11 cellular contexts compared by ENCODE assay signal in genomic region chrX:96407043-96407442, GRCh38.
A peak's percentile ranks its signal among the peaks of the same experiment; 100 is the strongest.
DNase-seq lines count a peak whose midpoint lies in the region; ATAC-seq and TF ChIP-seq lines count a peak whose summit lies in the region.
"Had no signal": no experiment of that assay in that cellular context is flagged by ENCODE, and none has a peak within 500 bp of the region (broad histone marks: within the 10 kb centered on the region; RNA-seq: fewer than 3 reads in every experiment).

No MANE protein-coding gene starts in this region.

- H3K4me3 Mint-ChIP-seq in GM23338 = no peak overlapping the region
- no peak overlapping the region for H3K4me3 Mint-ChIP-seq in activated CD4-positive, alpha-beta memory T cell treated with anti-CD3 and anti-CD28 coated beads, Interleukin-2, amount 10 ng/mL, durations not matched to agents 7 days and 5 days
- H3K4me3 Mint-ChIP-seq in stimulated activated memory B cell treated with anti-CD40 and anti-IgM and Interleukin-4, amounts not matched to agents 10 μg/mL and 1 μg/mL and 100 μg/mL, for 72 hours = no peak overlapping the region
- H3K4me3 Mint-ChIP-seq: activated CD4-positive, alpha-beta memory T cell treated with anti-CD3 and anti-CD28 coated beads for 36 hours; neural crest cell had no signal

- H3K9me3 Mint-ChIP-seq in GM23338 = no peaks in the 10 kb centered on the region; the same call in 2 of the 3 replicates
- H3K9me3 Mint-ChIP-seq in activated CD4-positive, alpha-beta memory T cell treated with anti-CD3 and anti-CD28 coated beads, Interleukin-2, amount 10 ng/mL, durations not matched to agents 7 days and 5 days = no peaks in the 10 kb centered on the region
- H3K9me3 Mint-ChIP-seq in stimulated activated memory B cell treated with anti-CD40 and anti-IgM and Interleukin-4, amounts not matched to agents 10 μg/mL and 1 μg/mL and 100 μg/mL, for 72 hours = no peaks in the 10 kb centered on the region
- H3K9me3 Mint-ChIP-seq: activated CD4-positive, alpha-beta memory T cell treated with anti-CD3 and anti-CD28 coated beads for 36 hours had no signal

- H3K4me3 ChIP-seq in GM23338 = no peak overlapping the region
- peak overlapping the region; percentile 47 for H3K4me3 ChIP-seq in adipocyte (ENCODE audit: low read length)
- H3K4me3 ChIP-seq in subcutaneous abdominal adipose tissue (ENCODE audit: low read depth in 1 of 5, low read length in 5 of 5) = no peak overlapping the region
- no peak overlapping the region for H3K4me3 ChIP-seq in MM.1S (ENCODE audit: low read length)

- H3K4me1 ChIP-seq in GM23338 (ENCODE audit: insufficient read depth) (peaks cover 14% of the 10 kb centered on the region), adipocyte (ENCODE audit: control insufficient read depth, insufficient read depth, low read length) (peaks cover 11% of the 10 kb centered on the region), subcutaneous abdominal adipose tissue (ENCODE audit: control insufficient read depth in 5 of 5, insufficient read depth in 5 of 5, low read length in 5 of 5) (peaks cover 0 to 10% (median 7%) of the 10 kb centered on the region in 5 donors), MM.1S (ENCODE audit: low read length) (no peaks in the 10 kb centered on the region)

- H3K27me3 ChIP-seq in GM23338 (ENCODE audit: insufficient read depth) = no peaks in the 10 kb centered on the region
- H3K27me3 ChIP-seq in adipocyte (replicated peaks; ENCODE audit: control insufficient read depth, insufficient read depth, low read length) = peaks cover 26% of the 10 kb centered on the region
- H3K27me3 ChIP-seq in subcutaneous abdominal adipose tissue (ENCODE audit: control insufficient read depth in 5 of 5, insufficient read depth in 4 of 5, low read length in 5 of 5) = no peaks in the 10 kb centered on the region
- H3K27me3 ChIP-seq in MM.1S (replicated peaks; ENCODE audit: insufficient read depth, low read length) = no peaks in the 10 kb centered on the region

- no peaks in the 10 kb centered on the region for H3K36me3 ChIP-seq in GM23338 (ENCODE audit: insufficient read depth)
- H3K36me3 ChIP-seq in adipocyte (ENCODE audit: control insufficient read depth, insufficient read depth, low read length, severe bottlenecking) = no peaks in the 10 kb centered on the region
- no peaks in the 10 kb centered on the region for H3K36me3 ChIP-seq in subcutaneous abdominal adipose tissue (ENCODE audit: control insufficient read depth in 5 of 5, insufficient read depth in 5 of 5, low read length in 5 of 5)
- H3K36me3 ChIP-seq in MM.1S (replicated peaks; ENCODE audit: insufficient read depth, low read length) = no peaks in the 10 kb centered on the region

- H3K9ac ChIP-seq in adipocyte (ENCODE audit: low read length) = peak overlapping the region; percentile 51
- H3K9ac ChIP-seq in subcutaneous abdominal adipose tissue (ENCODE audit: low read length in 5 of 5) = no peak overlapping the region
- H3K9ac ChIP-seq in MM.1S (ENCODE audit: low read length) = no peak overlapping the region

- DNase-seq in GM23338 (ENCODE audit: low spot score) (peak; percentile 17), adipocyte (ENCODE audit: low read depth) (peak; percentile 50), islet precursor cell (peak; percentile 77), MM.1S (no peak)
- DNase-seq in activated CD4-positive, alpha-beta memory T cell treated with anti-CD3 and anti-CD28 coated beads, Interleukin-2, amount 10 ng/mL, durations not matched to agents 7 days and 5 days = no peak
- DNase-seq: activated CD4-positive, alpha-beta memory T cell treated with anti-CD3 and anti-CD28 coated beads for 36 hours; anterior cingulate cortex; NCI-H226 had no signal

- H2AFZ ChIP-seq in GM23338 (no peak overlapping the region), MM.1S (ENCODE audit: low read length) (no peak overlapping the region)

- POLR2A ChIA-PET in activated CD4-positive, alpha-beta memory T cell treated with anti-CD3 and anti-CD28 coated beads, Interleukin-2, amount 10 ng/mL, durations not matched to agents 7 days and 5 days (lab: Charles Lee) = no interaction called here

- no peak overlapping the region for H3K27ac ChIP-seq in GM23338 (ENCODE audit: low read depth)
- peak overlapping the region; percentile 49 for H3K27ac ChIP-seq in subcutaneous abdominal adipose tissue (ENCODE audit: low read depth, low read length)
- H3K27ac ChIP-seq in MM.1S (ENCODE audit: low read length) = no peak overlapping the region

- no peaks in the 10 kb centered on the region for H3K9me2 ChIP-seq in GM23338 (ENCODE audit: insufficient read depth)
- H3K9me2 ChIP-seq in MM.1S (replicated peaks; ENCODE audit: insufficient read depth, low read length) = no peaks in the 10 kb centered on the region

- no peak overlapping the region for H3K27ac Mint-ChIP-seq in GM23338
- no peak overlapping the region for H3K27ac Mint-ChIP-seq in activated CD4-positive, alpha-beta memory T cell treated with anti-CD3 and anti-CD28 coated beads, Interleukin-2, amount 10 ng/mL, durations not matched to agents 7 days and 5 days
- no peak overlapping the region for H3K27ac Mint-ChIP-seq in stimulated activated memory B cell treated with anti-CD40 and anti-IgM and Interleukin-4, amounts not matched to agents 10 μg/mL and 1 μg/mL and 100 μg/mL, for 72 hours
- H3K27ac Mint-ChIP-seq: activated CD4-positive, alpha-beta memory T cell treated with anti-CD3 and anti-CD28 coated beads for 36 hours had no signal

- H3K79me2 ChIP-seq in GM23338 (replicated peaks; ENCODE audit: insufficient read depth) = no peaks in the 10 kb centered on the region
- no peaks in the 10 kb centered on the region for H3K79me2 ChIP-seq in MM.1S (ENCODE audit: low read length)

- no peaks in the 10 kb centered on the region for H4K20me1 ChIP-seq in GM23338 (replicated peaks; ENCODE audit: insufficient read depth)
- no peaks in the 10 kb centered on the region for H4K20me1 ChIP-seq in MM.1S (ENCODE audit: insufficient read depth, low read length)

- H3K9me3 ChIP-seq in adipocyte (ENCODE audit: control insufficient read depth, low read length) (no peaks in the 10 kb centered on the region), subcutaneous abdominal adipose tissue (ENCODE audit: control insufficient read depth in 5 of 5, low read length in 5 of 5) (no peaks in the 10 kb centered on the region), MM.1S (replicated peaks; ENCODE audit: insufficient read depth, low read length) (no peaks in the 10 kb centered on the region)

- no peaks in the 10 kb centered on the region for H3K27me3 Mint-ChIP-seq in GM23338 (ENCODE audit: insufficient read depth, low read depth, poor library complexity)
- H3K27me3 Mint-ChIP-seq in activated CD4-positive, alpha-beta memory T cell treated with anti-CD3 and anti-CD28 coated beads, Interleukin-2, amount 10 ng/mL, durations not matched to agents 7 days and 5 days = no peaks in the 10 kb centered on the region
- H3K27me3 Mint-ChIP-seq in stimulated activated memory B cell treated with anti-CD40 and anti-IgM and Interleukin-4, amounts not matched to agents 10 μg/mL and 1 μg/mL and 100 μg/mL, for 72 hours = no peaks in the 10 kb centered on the region

- H3K4me1 Mint-ChIP-seq in GM23338 = peaks cover 19% of the 10 kb centered on the region
- H3K4me1 Mint-ChIP-seq in activated CD4-positive, alpha-beta memory T cell treated with anti-CD3 and anti-CD28 coated beads, Interleukin-2, amount 10 ng/mL, durations not matched to agents 7 days and 5 days = no peaks in the 10 kb centered on the region
- no peaks in the 10 kb centered on the region for H3K4me1 Mint-ChIP-seq in stimulated activated memory B cell treated with anti-CD40 and anti-IgM and Interleukin-4, amounts not matched to agents 10 μg/mL and 1 μg/mL and 100 μg/mL, for 72 hours
- H3K4me1 Mint-ChIP-seq: neural crest cell had no signal

- H3K4me2 ChIP-seq in GM23338 = no peak overlapping the region
- no peak overlapping the region for H3K4me2 ChIP-seq in MM.1S (ENCODE audit: low read depth, low read length)

- TF ChIP-seq CTCF in GM23338 (conservative IDR thresholded peaks at IDR 0.05; ENCODE audit: low read depth in 2 of 2) (no peak), MM.1S (IDR thresholded peaks at IDR 0.05; ENCODE audit: low read length) (no peak)

- H3F3A ChIP-seq in GM23338 (replicated peaks; ENCODE audit: low read depth) = no peaks in the 10 kb centered on the region
- no peaks in the 10 kb centered on the region for H3F3A ChIP-seq in MM.1S (ENCODE audit: insufficient read depth, low read length)

- H3K36me3 Mint-ChIP-seq in GM23338 (ENCODE audit: low read depth) = peaks cover 4% of the 10 kb centered on the region; the same call in 1 of the 3 replicates
- H3K36me3 Mint-ChIP-seq in activated CD4-positive, alpha-beta memory T cell treated with anti-CD3 and anti-CD28 coated beads, Interleukin-2, amount 10 ng/mL, durations not matched to agents 7 days and 5 days (ENCODE audit: low read depth) = no peaks in the 10 kb centered on the region
- no peaks in the 10 kb centered on the region for H3K36me3 Mint-ChIP-seq in stimulated activated memory B cell treated with anti-CD40 and anti-IgM and Interleukin-4, amounts not matched to agents 10 μg/mL and 1 μg/mL and 100 μg/mL, for 72 hours
- H3K36me3 Mint-ChIP-seq: activated CD4-positive, alpha-beta memory T cell treated with anti-CD3 and anti-CD28 coated beads for 36 hours had no signal

- no peak for ATAC-seq in GM23338
- ATAC-seq in stimulated activated memory B cell treated with anti-CD40 and anti-IgM and Interleukin-4, amounts not matched to agents 10 μg/mL and 1 μg/mL and 100 μg/mL, for 72 hours = no peak

- CTCF ChIA-PET in activated CD4-positive, alpha-beta memory T cell treated with anti-CD3 and anti-CD28 coated beads, Interleukin-2, amount 10 ng/mL, durations not matched to agents 7 days and 5 days (lab: Charles Lee) = no interaction called here

TF ChIP-seq in GM23338, 12 proteins besides CTCF, POLR2A, EP300 and RAD21 (continues in another document):
- no peak for TF ChIP-seq EZH2 (IDR thresholded peaks at IDR 0.05; ENCODE audit: low read depth, unreplicated experiment)
- TF ChIP-seq ZNF331 (CRISPR knock-in tag; IDR thresholded peaks at IDR 0.05; ENCODE audit: low read depth) = no peak
- no peak for TF ChIP-seq POLR2AphosphoS5 (IDR thresholded peaks at IDR 0.05; ENCODE audit: low read depth)
- no peak for TF ChIP-seq JUNB (IDR thresholded peaks at IDR 0.05; ENCODE audit: unreplicated experiment)
- no peak for TF ChIP-seq ETS1 (IDR thresholded peaks at IDR 0.05)
- no peak for TF ChIP-seq STAT1 (IDR thresholded peaks at IDR 0.05; ENCODE audit: unreplicated experiment)

Comparison
In these comparisons a context has a peak if more than half of its experiments do, and no peak if none do; other contexts are left out.
1. DNase-seq: peak in GM23338 (single experiment), adipocyte (single experiment) and islet precursor cell (single experiment); none in activated CD4-positive, alpha-beta memory T cell treated with anti-CD3 and anti-CD28 coated beads, Interleukin-2, amount 10 ng/mL, durations not matched to agents 7 days and 5 days (single experiment) and MM.1S (single experiment).